Comparison of ENCODE assay signal across 28 cellular contexts in genomic region chr7:80618105-80618504, GRCh38. TPM values are rescaled to one million over a fixed set of nuclear protein-coding genes. Genes with fewer than 3 reads are reported as not detected.
DNase-seq lines count a peak whose midpoint lies in the region; ATAC-seq, FAIRE-seq and TF ChIP-seq lines count a peak whose summit lies in the region.
"Had no signal": no experiment of that assay in that cellular context is flagged by ENCODE, and none has a peak within 500 bp of the region (broad histone marks: within the 10 kb centered on the region; RNA-seq: fewer than 3 reads in every experiment).

No MANE protein-coding gene starts in this region.

- no peak for TF ChIP-seq POLR2A in right lobe of liver (IDR thresholded peaks at IDR 0.05)
- TF ChIP-seq POLR2A in HepG2 (IDR thresholded peaks at IDR 0.05; ENCODE audit: insufficient read depth in 1 of 2, low read depth in 2 of 2, low read length in 2 of 2) = no peak

- H3K27me3 Mint-ChIP-seq in T-helper 17 cell = no peaks in the 10 kb centered on the region
- H3K27me3 Mint-ChIP-seq: activated B cell treated with CpG ODN at 0.5 μM for 24 hours; activated CD4-positive, alpha-beta memory T cell treated with anti-CD3 and anti-CD28 coated beads for 36 hours; activated T-helper 17 cell treated with anti-CD3 and anti-CD28 coated beads, Interleukin-2, amount 50 U/mL, for 72 hours; memory B cell had no signal

- peak; percentile 42 to 78 (median 62) for ATAC-seq in right lobe of liver
- no peak for ATAC-seq in HepG2
- ATAC-seq in lower lobe of right lung = peak; percentile 64 to 89
- no peak for ATAC-seq in T-helper 17 cell
- no peak for ATAC-seq in GM21367 (IDR thresholded peaks at IDR 0.05; ENCODE audit: unreplicated experiment)
- ATAC-seq: A549; activated naive CD4-positive, alpha-beta T cell treated with anti-CD3 and anti-CD28 coated beads, Interleukin-2, amount 50 U/mL, for 72 hours; activated T-helper 17 cell treated with anti-CD3 and anti-CD28 coated beads, Interleukin-2, amount 50 U/mL, for 72 hours; stimulated activated effector memory CD8-positive, alpha-beta T cell treated with anti-CD3 and anti-CD28 coated beads, Interleukin-12 subunit alpha, Interleukin-12 subunit beta, amount 100 ng/mL, for 72 hours had no signal

- H3K4me3 ChIP-seq in right lobe of liver (no peak overlapping the region), HepG2 (replicated peaks in 1 of 3; ENCODE audit: insufficient read depth in 1 of 3, low read depth in 2 of 3, low read length in 3 of 3) (no peak overlapping the region), lower lobe of right lung (no peak overlapping the region), kidney (ENCODE audit: low read length in 2 of 2) (no peak overlapping the region)
- H3K4me3 ChIP-seq: A549, ascending aorta, esophagus squamous epithelium, SK-N-MC, suprapubic skin had no signal

- no peak overlapping the region for H3K4me3 Mint-ChIP-seq in T-helper 17 cell
- H3K4me3 Mint-ChIP-seq: activated B cell treated with CpG ODN at 0.5 μM for 24 hours; activated CD4-positive, alpha-beta memory T cell treated with anti-CD3 and anti-CD28 coated beads for 36 hours; activated T-helper 17 cell treated with anti-CD3 and anti-CD28 coated beads, Interleukin-2, amount 50 U/mL, for 72 hours; H9; memory B cell; stimulated activated effector memory CD8-positive, alpha-beta T cell treated with anti-CD3 and anti-CD28 coated beads, Interleukin-12 subunit alpha, Interleukin-12 subunit beta, amount 100 ng/mL, for 72 hours had no signal

- no peak for FAIRE-seq in HepG2 (lab: Jason Lieb, UNC)
- no peak for FAIRE-seq in kidney (lab: Jason Lieb, UNC)
- FAIRE-seq: A549 had no signal

- DNase-seq in right lobe of liver = no peak
- DNase-seq in HepG2 (ENCODE audit: low spot score) = no peak
- DNase-seq in SIG-M5 treated with dmso at 0.1 percent for 504 hours (lab: John Stamatoyannopoulos, UW; ENCODE audit: unreplicated experiment) = peak; percentile 69
- no peak for DNase-seq in lower lobe of right lung
- no peak for DNase-seq in T-helper 17 cell
- no peak for DNase-seq in UCSD-AML1 (lab: John Stamatoyannopoulos, UW; ENCODE audit: unreplicated experiment)
- DNase-seq in kidney = no peak
- DNase-seq: activated B cell treated with CpG ODN at 0.5 μM for 24 hours; activated CD4-positive, alpha-beta memory T cell treated with anti-CD3 and anti-CD28 coated beads for 36 hours; activated CD8-positive, alpha-beta memory T cell treated with anti-CD3 and anti-CD28 coated beads, Interleukin-2, amount 50 U/mL, for 48 hours; BE2C; caudate nucleus; COR-L47; DMS79; esophagus squamous epithelium; H9; islet precursor cell; NCI-H2081 treated with DMSO at 0.1 percent for 48 hours; NCI-H345 had no signal

- 38% methylated on average over 1 of the region's 1 CpG for WGBS in right lobe of liver (ENCODE audit: insufficient coverage, low coverage, low lambda C conversion rate, missing lambda C conversion rate)
- 96% methylated on average over 1 of the region's 1 CpG for WGBS in HepG2 (ENCODE audit: low lambda C conversion rate)

- no peaks in the 10 kb centered on the region for H3K4me1 Mint-ChIP-seq in T-helper 17 cell
- H3K4me1 Mint-ChIP-seq: activated B cell treated with CpG ODN at 0.5 μM for 24 hours; activated T-helper 17 cell treated with anti-CD3 and anti-CD28 coated beads, Interleukin-2, amount 50 U/mL, for 72 hours; memory B cell; stimulated activated effector memory CD8-positive, alpha-beta T cell treated with anti-CD3 and anti-CD28 coated beads, Interleukin-12 subunit alpha, Interleukin-12 subunit beta, amount 100 ng/mL, for 72 hours had no signal

- no peaks in the 10 kb centered on the region for H3K36me3 ChIP-seq in right lobe of liver
- no peaks in the 10 kb centered on the region for H3K36me3 ChIP-seq in HepG2 (replicated peaks in 1 of 2; ENCODE audit: control insufficient read depth in 1 of 2, insufficient read depth in 2 of 2, low read length in 2 of 2)
- no peaks in the 10 kb centered on the region for H3K36me3 ChIP-seq in lower lobe of right lung
- H3K36me3 ChIP-seq in kidney (ENCODE audit: control insufficient read depth in 1 of 2, insufficient read depth in 2 of 2, low read length in 2 of 2) = no peaks in the 10 kb centered on the region
- H3K36me3 ChIP-seq: ascending aorta, BE2C, esophagus squamous epithelium, suprapubic skin had no signal

- no peak overlapping the region for H3K27ac Mint-ChIP-seq in T-helper 17 cell
- H3K27ac Mint-ChIP-seq: activated B cell treated with CpG ODN at 0.5 μM for 24 hours; activated CD4-positive, alpha-beta memory T cell treated with anti-CD3 and anti-CD28 coated beads for 36 hours; activated naive CD4-positive, alpha-beta T cell treated with anti-CD3 and anti-CD28 coated beads, Interleukin-2, amount 50 U/mL, for 72 hours; activated T-helper 17 cell treated with anti-CD3 and anti-CD28 coated beads, Interleukin-2, amount 50 U/mL, for 72 hours; H9; memory B cell; stimulated activated effector memory CD8-positive, alpha-beta T cell treated with anti-CD3 and anti-CD28 coated beads, Interleukin-12 subunit alpha, Interleukin-12 subunit beta, amount 100 ng/mL, for 72 hours had no signal

- H4K20me1 ChIP-seq in HepG2 (ENCODE audit: insufficient read depth, low read length) = no peaks in the 10 kb centered on the region

- TF ChIP-seq CTCF in right lobe of liver (IDR thresholded peaks at IDR 0.05) = no peak
- TF ChIP-seq CTCF in HepG2 (CRISPR knock-in tag; IDR thresholded peaks at IDR 0.05) = no peak
- TF ChIP-seq CTCF in lower lobe of right lung (IDR thresholded peaks at IDR 0.05) = no peak
- TF ChIP-seq CTCF in kidney (IDR thresholded peaks at IDR 0.05; ENCODE audit: borderline replicate concordance, extremely low read depth, insufficient read depth) = no peak

- in situ Hi-C loops in HepG2 (cut with HindIII; ENCODE audit: extremely low pct_ligation_motif_present, low pct_unique_long_range_greater_than_20kb) = no loop called here

- peaks cover 0 to 1% (median 0%) of the 10 kb centered on the region in 4 donors for H3K4me1 ChIP-seq in right lobe of liver
- peaks cover 3% of the 10 kb centered on the region for H3K4me1 ChIP-seq in HepG2 (ENCODE audit: insufficient read depth, low read length)
- H3K4me1 ChIP-seq in lower lobe of right lung = peaks cover 36% of the 10 kb centered on the region
- no peaks in the 10 kb centered on the region for H3K4me1 ChIP-seq in kidney (ENCODE audit: control insufficient read depth in 1 of 2, insufficient read depth in 1 of 2, low read depth in 1 of 2, low read length in 2 of 2)
- H3K4me1 ChIP-seq: ascending aorta, BE2C had no signal

- no TSS peak for BruUV-seq in HepG2 (replicated peaks; lab: Mats Ljungman, UMichigan)

- TF ChIP-seq EP300 in HepG2 (IDR thresholded peaks at IDR 0.05; ENCODE audit: low read depth in 2 of 2, low read length in 2 of 2) = no peak
- TF ChIP-seq EP300 in HepG2 (CRISPR knock-in tag; IDR thresholded peaks at IDR 0.05; ENCODE audit: borderline replicate concordance) = no peak

- H3K36me3 Mint-ChIP-seq in T-helper 17 cell (ENCODE audit: low read depth) = no peaks in the 10 kb centered on the region
- H3K36me3 Mint-ChIP-seq: activated CD4-positive, alpha-beta memory T cell treated with anti-CD3 and anti-CD28 coated beads for 36 hours; activated naive CD4-positive, alpha-beta T cell treated with anti-CD3 and anti-CD28 coated beads, Interleukin-2, amount 50 U/mL, for 72 hours; memory B cell; stimulated activated effector memory CD8-positive, alpha-beta T cell treated with anti-CD3 and anti-CD28 coated beads, Interleukin-12 subunit alpha, Interleukin-12 subunit beta, amount 100 ng/mL, for 72 hours had no signal

- H3K27me3 ChIP-seq in right lobe of liver (no peaks in the 10 kb centered on the region), HepG2 (ENCODE audit: control insufficient read depth in 1 of 2, insufficient read depth in 2 of 2, low read length in 2 of 2) (no peaks in the 10 kb centered on the region), lower lobe of right lung (ENCODE audit: low read depth) (no peaks in the 10 kb centered on the region)
- H3K27me3 ChIP-seq: ascending aorta, BE2C, esophagus squamous epithelium, suprapubic skin had no signal

- H3K9ac ChIP-seq in HepG2 (ENCODE audit: insufficient read depth, low read depth, low read length) = no peak overlapping the region
- H3K9ac ChIP-seq in kidney (ENCODE audit: low read length in 2 of 2) = no peak overlapping the region

- H3K27ac ChIP-seq in right lobe of liver (no peak overlapping the region), HepG2 (ENCODE audit: extremely low read length, insufficient read depth, low read length) (no peak overlapping the region), lower lobe of right lung (no peak overlapping the region), kidney (ENCODE audit: low read depth in 2 of 2, low read length in 2 of 2) (no peak overlapping the region)
- H3K27ac ChIP-seq: A549, ascending aorta, esophagus squamous epithelium, SK-N-MC, suprapubic skin had no signal

- no peaks in the 10 kb centered on the region for H3K79me2 ChIP-seq in HepG2 (ENCODE audit: insufficient read depth, low read length)

- POLR2A ChIA-PET in HepG2 (lab: Yijun Ruan, JAX) = no interaction called here

- no peak for TF ChIP-seq RAD21 in HepG2 (CRISPR knock-in tag; IDR thresholded peaks at IDR 0.05)

- H3K9me3 ChIP-seq in right lobe of liver (no peaks in the 10 kb centered on the region), HepG2 (ENCODE audit: low read length) (no peaks in the 10 kb centered on the region), lower lobe of right lung (no peaks in the 10 kb centered on the region), T-helper 17 cell (ENCODE audit: control insufficient read depth, low read length, poor library complexity, severe bottlenecking) (no peaks in the 10 kb centered on the region), kidney (ENCODE audit: control insufficient read depth in 1 of 2, low read length in 2 of 2) (no peaks in the 10 kb centered on the region)
- H3K9me3 ChIP-seq: A549, ascending aorta, BE2C, esophagus squamous epithelium had no signal

- intact Hi-C loops in right lobe of liver (cut with DNase I) (no loop called here), HepG2 (cut with micrococcal nuclease; ENCODE audit: unreplicated experiment) (no loop called here), lower lobe of right lung (cut with DNase I) (no loop called here), kidney (cut with DNase I) (no loop called here)

- no peak overlapping the region for H3K4me2 ChIP-seq in HepG2 (ENCODE audit: low read depth, low read length)
- H3K4me2 ChIP-seq: A549 had no signal

- CTCF ChIA-PET in HepG2 (lab: Yijun Ruan, JAX; ENCODE audit: low intra/inter-chr PET ratio, low total read pairs) = no interaction called here

- H2AFZ ChIP-seq in HepG2 (ENCODE audit: low read length) = no peak overlapping the region

RNA-seq across cellular contexts. Expression of gene CD36, which starts 20.3 kb away (rescaled TPM):
- total RNA-seq in right lobe of liver (10 to 100 TPM; 14.0 to 73.8 (median 34.7) TPM), HepG2 (2016; rRNA removed; fragmentation: Illumina TruSeq; extraction: Trizol) (3.4 and 4.8 TPM in 2 replicates), lower lobe of right lung (141 TPM), T-helper 17 cell (1 to 10 TPM; 6.8 to 8.7 TPM), kidney (10.0 TPM)
- 0.61 and 0.88 TPM in 2 replicates for total RNA-seq in HepG2 (2016; cell fraction: cytosol; rRNA removed; fragmentation: Illumina TruSeq; extraction: Trizol; ENCODE audit: low read depth)
- total RNA-seq in HepG2 (2016; cell fraction: insoluble cytoplasmic fraction; rRNA removed; fragmentation: Illumina TruSeq; extraction: Trizol) = 2.4 and 4.7 TPM in 2 replicates
- total RNA-seq in HepG2 (2016; cell fraction: membrane; rRNA removed; fragmentation: Illumina TruSeq; extraction: Trizol) = 1.3 and 1.5 TPM in 2 replicates
- total RNA-seq in HepG2 (2016; cell fraction: nucleus; rRNA removed; fragmentation: Illumina TruSeq; extraction: Trizol) = 6.2 and 8.1 TPM in 2 replicates
- polyA plus RNA-seq in HepG2 (2011; rRNA removed) (1.9 and 2.8 TPM in 2 replicates), kidney (ENCODE audit: insufficient read depth, low read depth, low replicate concordance) (6.7 TPM)
- 1.1 and 1.4 TPM in 2 replicates for polyA plus RNA-seq in HepG2 (2011; cell fraction: cytosol; rRNA removed)
- 0.93 and 1.5 TPM in 2 replicates for polyA plus RNA-seq in HepG2 (2011; cell fraction: nucleus; rRNA removed)
- 2.1 and 4.0 TPM in 2 replicates for polyA plus RNA-seq in HepG2 (2012)
- 0.34 and 0.44 TPM in 2 replicates for polyA plus RNA-seq in HepG2 (2016; cell fraction: cytosol; fragmentation: Illumina TruSeq; extraction: Trizol; ENCODE audit: low read depth)
- polyA plus RNA-seq in HepG2 (2016; cell fraction: insoluble cytoplasmic fraction; fragmentation: Illumina TruSeq; extraction: Trizol; ENCODE audit: low read depth) = 1.2 and 1.7 TPM in 2 replicates
- polyA plus RNA-seq in HepG2 (2016; cell fraction: membrane; fragmentation: Illumina TruSeq; extraction: Trizol; ENCODE audit: low read depth) = 0.30 and 0.38 TPM in 2 replicates
- polyA plus RNA-seq in HepG2 (2016; cell fraction: nucleus; fragmentation: Illumina TruSeq; extraction: Trizol; ENCODE audit: insufficient read depth, low read depth) = 4.3 TPM in 2 replicates
- 0.05 and 2.6 TPM in 2 replicates for polyA minus RNA-seq in HepG2 (2011; rRNA and poly(A)+ RNA removed; ENCODE audit: low replicate concordance)
- polyA minus RNA-seq in HepG2 (2011; cell fraction: cytosol; rRNA and poly(A)+ RNA removed) = 1.4 and 3.9 TPM in 2 replicates
- 5.0 and 6.0 TPM in 2 replicates for polyA minus RNA-seq in HepG2 (2011; cell fraction: nucleus; rRNA and poly(A)+ RNA removed)
- total RNA-seq: activated CD4-positive, alpha-beta memory T cell treated with anti-CD3 and anti-CD28 coated beads for 36 hours; activated naive CD4-positive, alpha-beta T cell treated with anti-CD3 and anti-CD28 coated beads, Interleukin-2, amount 50 U/mL, for 72 hours; activated T-helper 17 cell treated with anti-CD3 and anti-CD28 coated beads, Interleukin-2, amount 50 U/mL, for 72 hours had no signal

Comparison
In these comparisons a context has a peak if more than half of its experiments do, and no peak if none do; other contexts are left out.
1. ATAC-seq: peak in right lobe of liver (4 of 4) and lower lobe of right lung (2 of 2); none in HepG2 (single experiment), T-helper 17 cell (single experiment) and GM21367 (single experiment).